ENCODE assay signal across 14 cellular contexts in the genomic region with DNA sequence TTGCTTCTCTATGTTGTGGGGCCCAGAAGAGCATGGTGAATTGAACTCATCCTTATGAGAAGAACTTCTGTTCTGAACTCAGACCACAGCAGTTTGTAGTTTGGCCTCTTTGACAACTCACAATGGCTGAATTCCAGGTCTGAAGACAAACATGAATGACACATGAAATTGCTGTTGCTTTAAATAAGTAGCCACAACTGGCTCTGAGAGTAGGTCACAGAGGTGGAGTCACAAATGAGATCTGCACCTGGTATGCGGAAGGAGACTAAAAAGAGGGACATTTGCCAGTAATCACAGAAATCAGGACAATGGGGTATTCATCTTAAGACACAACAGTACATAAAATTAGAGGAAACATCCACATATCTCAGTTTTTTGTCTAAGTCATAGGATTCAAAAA.
DNase-seq lines count a peak whose midpoint lies in the region; TF ChIP-seq lines count a peak whose summit lies in the region.
"Had no signal": no experiment of that assay in that cellular context is flagged by ENCODE, and none has a peak within 500 bp of the region (broad histone marks: within the 10 kb centered on the region; RNA-seq: fewer than 3 reads in every experiment).

No MANE protein-coding gene starts in this region.

- no peak for TF ChIP-seq CTCF in fibroblast of the aortic adventitia (IDR thresholded peaks at IDR 0.05; ENCODE audit: insufficient read depth, low read length)

- in situ Hi-C loops in SK-MEL-5 (cut with HindIII; ENCODE audit: low pct_unique_long_range_greater_than_20kb, low sequenced_read_pairs): no loop called here

- peak; percentile 81 for DNase-seq in HT1080 (ENCODE audit: low read depth)
- DNase-seq in SK-MEL-5 (ENCODE audit: low read depth, low spot score): peak; percentile 30
- peak; percentile 26 for DNase-seq in fibroblast of the aortic adventitia (ENCODE audit: low read depth)
- peak; percentile 25 for DNase-seq in skeletal muscle cell (ENCODE audit: low read depth)
- no peak for DNase-seq in ecto neural progenitor cell (ENCODE audit: low spot score)
- no peak for DNase-seq in MV-4-11 (lab: John Stamatoyannopoulos, UW)
- DNase-seq in stimulated activated naive CD4-positive, alpha-beta T cell (lab: John Stamatoyannopoulos, UW): no peak
- DNase-seq: C1 segment of cervical spinal cord; DND-41; NCI-H187; NCI-H526 treated with DMSO at 0.1 percent for 48 hours; stimulated activated CD4-positive, alpha-beta T cell treated with anti-CD3 and anti-CD28 coated beads, Interleukin-1b, Interleukin-23, amount 100 ng/mL, for 48 hours; T-helper 1 cell had no signal

- no peak overlapping the region for H3K4me3 ChIP-seq in fibroblast of the aortic adventitia (ENCODE audit: low read depth, low read length)
- no peak overlapping the region for H3K4me3 ChIP-seq in skeletal muscle cell (ENCODE audit: low read depth, low read length)
- H3K4me3 ChIP-seq: lung had no signal

Comparison
In these comparisons a context has a peak if more than half of its experiments do, and no peak if none do; other contexts are left out.
1. DNase-seq: peak in HT1080 (single experiment), SK-MEL-5 (single experiment), fibroblast of the aortic adventitia (single experiment) and skeletal muscle cell (single experiment); none in ecto neural progenitor cell (single experiment), MV-4-11 (single experiment) and stimulated activated naive CD4-positive, alpha-beta T cell (0 of 6).